Comparison of ENCODE assay signal across 8 cellular contexts in genomic region chr5:140302786-140303639, GRCh38. TPM values are rescaled to one million over a fixed set of nuclear protein-coding genes. Genes with fewer than 3 reads are reported as not detected.
DNase-seq lines count a peak whose midpoint lies in the region; ATAC-seq, FAIRE-seq and TF ChIP-seq lines count a peak whose summit lies in the region.

Gene PFDN1 (minus strand): TSS chr5:140303101. CDS start chr5:140303073, 28 bp downstream.

- peak within 1 kb of the TSS; percentile 72 to 96 for H3K9ac ChIP-seq in kidney (ENCODE audit: low read length in 2 of 2)

- FAIRE-seq in kidney (lab: Jason Lieb, UNC): no peak

- DNase-seq in AG09319 (ENCODE audit: extremely low read depth, low read depth) (peak; percentile 89), NCI-H510A (lab: John Stamatoyannopoulos, UW) (peak; percentile 79), cerebellum (ENCODE audit: low spot score) (peak; percentile 90), kidney (peak; percentile 97)
- DNase-seq in activated CD4-positive, alpha-beta T cell treated with anti-CD3 and anti-CD28 coated beads for 1 hour: peak; percentile 85
- DNase-seq in stimulated activated CD4-positive, alpha-beta T cell treated with anti-CD3 and anti-CD28 coated beads, Interleukin-15, amount 100 ng/mL, for 24 hours: peak; percentile 94

- peak within 1 kb of the TSS; percentile 78 to 81 for H3K4me3 ChIP-seq in kidney (ENCODE audit: low read length in 2 of 2)

- TF ChIP-seq CTCF in AG09319 (IDR thresholded peaks at IDR 0.05; ENCODE audit: low read depth, low read length) (no peak), kidney (IDR thresholded peaks at IDR 0.05; ENCODE audit: borderline replicate concordance, extremely low read depth, insufficient read depth) (no peak)

- intact Hi-C loops in kidney (cut with DNase I): no loop called here

- ATAC-seq in GM19035 (IDR thresholded peaks at IDR 0.05; ENCODE audit: unreplicated experiment) (peak; percentile 97), HG03378 (IDR thresholded peaks at IDR 0.05; ENCODE audit: unreplicated experiment) (peak; percentile 95)

- H3K27ac ChIP-seq in kidney (ENCODE audit: low read depth in 2 of 2, low read length in 2 of 2): peak within 1 kb of the TSS; percentile 68 to 74

- H3K4me1 ChIP-seq in kidney (ENCODE audit: control insufficient read depth in 1 of 2, insufficient read depth in 1 of 2, low read depth in 1 of 2, low read length in 2 of 2): peaks cover 6 to 7% of the 10 kb centered on the region in 2 donors

- H3K36me3 ChIP-seq in kidney (ENCODE audit: control insufficient read depth in 1 of 2, insufficient read depth in 2 of 2, low read length in 2 of 2): no peaks in the 10 kb centered on the region

- no peaks in the 10 kb centered on the region for H3K9me3 ChIP-seq in kidney (ENCODE audit: control insufficient read depth in 1 of 2, low read length in 2 of 2)

RNA-seq across cellular contexts. Expression of gene PFDN1, which starts in this region (rescaled TPM):
- 38.8 TPM for total RNA-seq in cerebellum
- 48.9 TPM for total RNA-seq in kidney
- polyA plus RNA-seq in kidney (ENCODE audit: insufficient read depth, low read depth, low replicate concordance): 85.8 TPM

Comparison
In these comparisons a context has a peak if more than half of its experiments do, and no peak if none do; other contexts are left out.
1. Peak in every context shown above with its lines: DNase-seq, ATAC-seq, H3K4me3 ChIP-seq and H3K27ac ChIP-seq.